In the genomic region with DNA sequence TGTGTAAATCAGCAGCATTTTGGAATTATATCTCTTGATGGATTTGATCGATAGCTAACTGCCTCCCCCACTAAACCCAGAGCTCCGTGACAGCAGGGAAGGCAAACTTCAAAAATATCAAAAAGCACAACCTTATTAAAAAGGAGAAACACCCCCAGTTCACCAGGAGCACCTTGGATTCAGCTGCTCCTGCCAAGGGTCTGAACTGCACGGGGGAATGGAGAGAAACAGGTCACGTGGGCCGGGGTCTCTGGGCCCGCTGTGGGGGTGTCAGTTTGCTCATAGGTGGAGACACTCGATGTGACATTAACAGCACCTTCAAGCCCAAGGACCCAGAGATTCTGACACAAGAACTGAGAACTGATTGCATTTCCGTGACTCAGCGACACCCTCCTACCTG, we compare ENCODE assay signal across 34 cellular contexts. TPM values are rescaled to one million over a fixed set of nuclear protein-coding genes. Genes with fewer than 3 reads are reported as not detected.
"Had no signal": no experiment of that assay in that cellular context is flagged by ENCODE, and none has a peak within 500 bp of the region (broad histone marks: within the 10 kb centered on the region; RNA-seq: fewer than 3 reads in every experiment).

No MANE protein-coding gene starts in this region.

- H3K4me3 ChIP-seq: body of pancreas, colonic mucosa, esophagus squamous epithelium, gastroesophageal sphincter, heart right ventricle, hepatocyte had no signal

- H3K4me1 ChIP-seq: colonic mucosa had no signal

- H3K9me3 ChIP-seq: body of pancreas, colonic mucosa, esophagus squamous epithelium, gastroesophageal sphincter, heart right ventricle had no signal

- H3K27me3 Mint-ChIP-seq: activated CD4-positive, alpha-beta memory T cell treated with anti-CD3 and anti-CD28 coated beads for 36 hours; activated T-cell treated with anti-CD3 and anti-CD28 coated beads, Interleukin-2, amount 50 U/mL, for 24 hours; T-cell had no signal

- H3K36me3 Mint-ChIP-seq: activated CD4-positive, alpha-beta memory T cell treated with anti-CD3 and anti-CD28 coated beads for 36 hours; activated naive CD4-positive, alpha-beta T cell treated with anti-CD3 and anti-CD28 coated beads, Interleukin-2, amount 10 ng/mL, durations not matched to agents 7 days and 5 days; T-cell had no signal

- FAIRE-seq: endometrium had no signal

- H3K4me2 ChIP-seq: hepatocyte had no signal

- DNase-seq: activated CD4-positive, CD25-positive, alpha-beta regulatory T cell; activated CD4-positive, CD25-positive, alpha-beta regulatory T cell treated with anti-CD3 and anti-CD28 coated beads, Interleukin-2, amount 50 U/mL, for 72 hours; activated CD8-positive, alpha-beta memory T cell treated with anti-CD3 and anti-CD28 coated beads, Interleukin-2, amount 50 U/mL, for 48 hours; activated gamma-delta T cell; activated T-cell treated with anti-CD3 and anti-CD28 coated beads for 4 hours; activated T-cell treated with anti-CD3 and anti-CD28 coated beads, Interleukin-2, amount 50 U/mL, for 24 hours; amniotic stem cell; aorta; central memory CD4-positive, alpha-beta T cell; colonic mucosa; effector CD8-positive, alpha-beta T cell; esophagus squamous epithelium; foreskin melanocyte; heart right ventricle had no signal

- H3K27ac ChIP-seq: body of pancreas, colonic mucosa, epithelial cell of prostate, gastroesophageal sphincter, heart right ventricle, hepatocyte had no signal

- H3K27ac Mint-ChIP-seq: activated CD4-positive, alpha-beta memory T cell treated with anti-CD3 and anti-CD28 coated beads for 36 hours; activated CD4-positive, alpha-beta T cell treated with anti-CD3 and anti-CD28 coated beads, Interleukin-2, amount 10 ng/mL, durations not matched to agents 24 days and 14 days; activated naive CD4-positive, alpha-beta T cell treated with anti-CD3 and anti-CD28 coated beads, Interleukin-2, amount 10 ng/mL, durations not matched to agents 7 days and 5 days; activated T-cell treated with anti-CD3 and anti-CD28 coated beads, Interleukin-2, amount 50 U/mL, for 24 hours; activated T-cell treated with anti-CD3 and anti-CD28 coated beads, Interleukin-2, amount 50 U/mL, for 72 hours; T-helper 1 cell treated with Interleukin-12 subunit alpha and Interleukin-12 subunit beta and Interleukin-4 antibody, amounts not matched to agents 30 μg/mL and 1 μg/mL, for 36 hours had no signal

- H2AFZ ChIP-seq: hepatocyte had no signal

- H3K27me3 ChIP-seq: body of pancreas, colonic mucosa, hepatocyte had no signal

- H3K9me3 Mint-ChIP-seq: activated CD4-positive, alpha-beta memory T cell treated with anti-CD3 and anti-CD28 coated beads for 36 hours; activated CD4-positive, alpha-beta T cell treated with anti-CD3 and anti-CD28 coated beads, Interleukin-2, amount 10 ng/mL, durations not matched to agents 24 days and 14 days; activated naive CD4-positive, alpha-beta T cell treated with anti-CD3 and anti-CD28 coated beads, Interleukin-2, amount 10 ng/mL, durations not matched to agents 7 days and 5 days; activated T-cell treated with anti-CD3 and anti-CD28 coated beads, Interleukin-2, amount 50 U/mL, for 24 hours; activated T-cell treated with anti-CD3 and anti-CD28 coated beads, Interleukin-2, amount 50 U/mL, for 72 hours; T-cell; T-helper 1 cell treated with Interleukin-12 subunit alpha and Interleukin-12 subunit beta and Interleukin-4 antibody, amounts not matched to agents 30 μg/mL and 1 μg/mL, for 36 hours had no signal

- H3K36me3 ChIP-seq: colonic mucosa, esophagus squamous epithelium, gastroesophageal sphincter, heart right ventricle had no signal

- H3K4me3 Mint-ChIP-seq: activated CD4-positive, alpha-beta memory T cell treated with anti-CD3 and anti-CD28 coated beads for 36 hours; activated CD4-positive, alpha-beta T cell treated with anti-CD3 and anti-CD28 coated beads for 36 hours; activated CD4-positive, alpha-beta T cell treated with anti-CD3 and anti-CD28 coated beads, Interleukin-2, amount 10 ng/mL, durations not matched to agents 24 days and 14 days; activated CD8-positive, alpha-beta T cell treated with anti-CD3 and anti-CD28 coated beads, Interleukin-2, amount 10 ng/mL, durations not matched to agents 7 days and 5 days; activated naive CD4-positive, alpha-beta T cell treated with anti-CD3 and anti-CD28 coated beads, Interleukin-2, amount 10 ng/mL, durations not matched to agents 7 days and 5 days; activated T-cell treated with anti-CD3 and anti-CD28 coated beads, Interleukin-2, amount 50 U/mL, for 24 hours; activated T-cell treated with anti-CD3 and anti-CD28 coated beads, Interleukin-2, amount 50 U/mL, for 72 hours; T-helper 1 cell treated with Interleukin-12 subunit alpha and Interleukin-12 subunit beta and Interleukin-4 antibody, amounts not matched to agents 30 μg/mL and 1 μg/mL, for 36 hours had no signal

- H3K79me2 ChIP-seq: hepatocyte had no signal

RNA-seq across cellular contexts. Expression of a gene that starts 1.1 kb away (rescaled TPM):
- total RNA-seq: activated CD4-positive, alpha-beta T cell treated with anti-CD3 and anti-CD28 coated beads, Interleukin-2, amount 10 ng/mL, durations not matched to agents 24 days and 14 days; activated CD8-positive, alpha-beta memory T cell treated with anti-CD3 and anti-CD28 coated beads for 36 hours; aorta; body of pancreas; colonic mucosa; dermis microvascular lymphatic vessel endothelial cell; endothelial cell of umbilical vein; fibroblast of lung; fibroblast of villous mesenchyme; glomerular endothelial cell; hepatocyte had no signal
- polyA plus RNA-seq: adipose tissue, aorta, endothelial cell of umbilical vein, fibroblast of lung, heart right ventricle, hepatocyte had no signal

RNA-seq across cellular contexts. Expression of a gene that starts 17.3 kb away (rescaled TPM):
- total RNA-seq: activated CD4-positive, alpha-beta memory T cell treated with anti-CD3 and anti-CD28 coated beads for 36 hours; activated CD4-positive, alpha-beta T cell treated with anti-CD3 and anti-CD28 coated beads for 36 hours; activated CD4-positive, alpha-beta T cell treated with anti-CD3 and anti-CD28 coated beads, Interleukin-2, amount 10 ng/mL, durations not matched to agents 24 days and 14 days; activated CD8-positive, alpha-beta memory T cell treated with anti-CD3 and anti-CD28 coated beads for 36 hours; activated CD8-positive, alpha-beta T cell treated with anti-CD3 and anti-CD28 coated beads, Interleukin-2, amount 10 ng/mL, durations not matched to agents 7 days and 5 days; activated T-cell treated with anti-CD3 and anti-CD28 coated beads, Interleukin-2, amount 50 U/mL, for 72 hours; aorta; body of pancreas; colonic mucosa; dermis microvascular lymphatic vessel endothelial cell; endothelial cell of umbilical vein; fibroblast of lung; fibroblast of villous mesenchyme; gastroesophageal sphincter; glomerular endothelial cell; heart right ventricle; hepatocyte; T-cell had no signal
- polyA plus RNA-seq: adipose tissue, aorta, endothelial cell of umbilical vein, fibroblast of lung, heart right ventricle, hepatocyte had no signal
